Comparison of ENCODE assay signal across 11 cellular contexts in genomic region chr3:23735575-23736326, GRCh38.
A peak's percentile ranks its signal among the peaks of the same experiment; 100 is the strongest.
DNase-seq lines count a peak whose midpoint lies in the region; ATAC-seq and TF ChIP-seq lines count a peak whose summit lies in the region.
"Had no signal": no experiment of that assay in that cellular context is flagged by ENCODE, and none has a peak within 500 bp of the region (broad histone marks: within the 10 kb centered on the region; RNA-seq: fewer than 3 reads in every experiment).

No MANE protein-coding gene starts in this region.

- no peak overlapping the region for H3K18ac ChIP-seq in trophoblast cell (ENCODE audit: low read length)

- no peaks in the 10 kb centered on the region for H3K79me2 ChIP-seq in trophoblast cell (ENCODE audit: control insufficient read depth, insufficient read depth, low read length, poor library complexity)

- CTCF ChIA-PET in HEK293T (lab: Yijun Ruan, JAX) = interaction anchor here (0.6 kb wide), 1 partner anchor 192 kb away, joined by 3 read pairs; no protein-coding TSS in a partner anchor

- H3K4me2 ChIP-seq in trophoblast cell (ENCODE audit: low read length) = no peak overlapping the region

- peak overlapping the region; percentile 3 for H2BK120ac ChIP-seq in trophoblast cell (ENCODE audit: insufficient read depth, low read length, poor library complexity)

- no peak for ATAC-seq in HG02763 (IDR thresholded peaks at IDR 0.05; ENCODE audit: unreplicated experiment)

- H3K36me3 ChIP-seq in H7 (replicated peaks; ENCODE audit: control insufficient read depth, insufficient read depth, low read length) = no peaks in the 10 kb centered on the region
- no peaks in the 10 kb centered on the region for H3K36me3 ChIP-seq in trophoblast cell (ENCODE audit: control insufficient read depth in 1 of 2, insufficient read depth in 2 of 2, low read length in 2 of 2)
- H3K36me3 ChIP-seq: ascending aorta had no signal

- WGBS in trophoblast cell (ENCODE audit: extremely low coverage, insufficient coverage, insufficient read length) = no CpG with 5 or more reads among the region's 8 CpGs

- H2AFZ ChIP-seq in trophoblast cell (ENCODE audit: insufficient read depth, low read length, poor library complexity) = no peak overlapping the region

- no peak overlapping the region for H3K23ac ChIP-seq in trophoblast cell (ENCODE audit: low read length)

- no peak overlapping the region for H3K4me3 ChIP-seq in H7 (ENCODE audit: insufficient read depth, low read depth, low read length)
- no peak overlapping the region for H3K4me3 ChIP-seq in choroid plexus epithelial cell (ENCODE audit: low read depth, low read length)
- no peak overlapping the region for H3K4me3 ChIP-seq in trophoblast cell (ENCODE audit: low read depth, low read length)
- H3K4me3 ChIP-seq: ascending aorta had no signal

- no peak overlapping the region for H2BK5ac ChIP-seq in trophoblast cell (ENCODE audit: low read depth, low read length, poor library complexity)

- H4K8ac ChIP-seq in trophoblast cell (ENCODE audit: low read depth, low read length) = no peak overlapping the region

- peak overlapping the region; percentile 64 for H4K12ac ChIP-seq in trophoblast cell (ENCODE audit: low read depth, low read length)

- peaks cover 0 to 2% of the 10 kb centered on the region in 2 experiments for H3K4me1 ChIP-seq in trophoblast cell (ENCODE audit: control insufficient read depth in 1 of 2, insufficient read depth in 2 of 2, low read length in 2 of 2)

- H3K79me1 ChIP-seq in trophoblast cell (ENCODE audit: low read length) = no peaks in the 10 kb centered on the region

- H3K4ac ChIP-seq in trophoblast cell (ENCODE audit: low read depth, low read length) = no peak overlapping the region

- TF ChIP-seq CTCF in choroid plexus epithelial cell (conservative IDR thresholded peaks at IDR 0.05; ENCODE audit: low read depth, low read length) = no peak

- no peak overlapping the region for H2AK5ac ChIP-seq in trophoblast cell (ENCODE audit: low read length)

- DNase-seq in H7 = peak; percentile 27
- DNase-seq in NCI-H446 treated with DMSO at 0.1 percent for 48 hours (lab: John Stamatoyannopoulos, UW) = peak; percentile 87
- peak; percentile 79 for DNase-seq in choroid plexus epithelial cell (ENCODE audit: low read depth)
- DNase-seq in trophoblast cell = no peak
- DNase-seq in NCI-H2107 (lab: John Stamatoyannopoulos, UW) = no peak
- DNase-seq in stimulated activated CD4-positive, alpha-beta T cell treated with anti-CD3 and anti-CD28 coated beads, Interleukin-4, amount 100 ng/mL, for 1 hour = no peak
- DNase-seq in HEK293T (ENCODE audit: extremely low spot score) = no peak
- DNase-seq: activated T-cell treated with anti-CD3 and anti-CD28 coated beads, Interleukin-2, amount 50 U/mL, for 48 hours; stimulated activated CD4-positive, alpha-beta T cell treated with anti-CD3 and anti-CD28 coated beads, Interleukin-15, amount 100 ng/mL, for 24 hours had no signal

- H3K9ac ChIP-seq in trophoblast cell (ENCODE audit: low read length) = peak overlapping the region; percentile 65

- H2BK12ac ChIP-seq in trophoblast cell (ENCODE audit: low read length) = no peak overlapping the region

- H3K27me3 ChIP-seq in H7 (ENCODE audit: control insufficient read depth, insufficient read depth, low read length) (no peaks in the 10 kb centered on the region), trophoblast cell (ENCODE audit: insufficient read depth, low read length) (no peaks in the 10 kb centered on the region)
- H3K27me3 ChIP-seq: ascending aorta had no signal

- no peak overlapping the region for H4K91ac ChIP-seq in trophoblast cell (ENCODE audit: low read depth, low read length)

- POLR2A ChIA-PET in HEK293T (lab: Yijun Ruan, JAX) = interaction anchor here (1.5 kb wide), 1 partner anchor 181 kb away, joined by 3 read pairs; the partner anchor contains the start of genes NKIRAS1 and RPL15

- H3K14ac ChIP-seq in trophoblast cell (ENCODE audit: low read length) = no peak overlapping the region

- H3K9me3 ChIP-seq in trophoblast cell (ENCODE audit: insufficient read depth, low read depth, low read length) = no peaks in the 10 kb centered on the region
- H3K9me3 ChIP-seq: ascending aorta had no signal

- no peak overlapping the region for H3K27ac ChIP-seq in trophoblast cell (ENCODE audit: low read depth, low read length)
- H3K27ac ChIP-seq: ascending aorta had no signal

TF ChIP-seq in HEK293T, 16 proteins besides CTCF, POLR2A, EP300 and RAD21:
- TF ChIP-seq FOXK2 (IDR thresholded peaks at IDR 0.05) (no peak), SP1 (IDR thresholded peaks at IDR 0.05) (no peak), TARDBP (IDR thresholded peaks at IDR 0.05) (no peak), NFRKB (IDR thresholded peaks at IDR 0.05) (no peak), BHLHE40 (IDR thresholded peaks at IDR 0.05; ENCODE audit: borderline replicate concordance) (no peak), FOXA1 (IDR thresholded peaks at IDR 0.05) (no peak), ZNF384 (IDR thresholded peaks at IDR 0.05) (no peak)

Comparison
In these comparisons a context has a peak if more than half of its experiments do, and no peak if none do; other contexts are left out.
1. DNase-seq: peak in H7 (single experiment), NCI-H446 treated with DMSO at 0.1 percent for 48 hours (single experiment) and choroid plexus epithelial cell (single experiment); none in trophoblast cell (0 of 2), NCI-H2107 (single experiment), stimulated activated CD4-positive, alpha-beta T cell treated with anti-CD3 and anti-CD28 coated beads, Interleukin-4, amount 100 ng/mL, for 1 hour (single experiment) and HEK293T (single experiment).